ENCODE assay signal across 18 cellular contexts in genomic region chr16:10390330-10390729, GRCh38.
"Had no signal": no experiment of that assay in that cellular context is flagged by ENCODE, and none has a peak within 500 bp of the region (broad histone marks: within the 10 kb centered on the region; RNA-seq: fewer than 3 reads in every experiment).

No MANE protein-coding gene starts in this region.

- DNase-seq: activated CD4-positive, alpha-beta T cell treated with anti-CD3 and anti-CD28 coated beads for 36 hours; activated CD8-positive, alpha-beta memory T cell treated with anti-CD3 and anti-CD28 coated beads for 24 hours; effector memory CD4-positive, alpha-beta T cell; foreskin keratinocyte; glutamatergic neuron; kidney glomerular epithelial cell; left ventricle myocardium superior; nephron progenitor cell; occipital lobe; small intestine; stimulated activated CD4-positive, alpha-beta T cell treated with anti-CD3 and anti-CD28 coated beads, Interleukin-4, amount 100 ng/mL, for 24 hours; stimulated activated naive CD4-positive, alpha-beta T cell treated with Interleukin-2 at 50 U/mL for 16 hours; trophoblast cell had no signal

- H3K27ac ChIP-seq: foreskin keratinocyte, right atrium auricular region, suprapubic skin, VCaP had no signal

- H3K4me3 Mint-ChIP-seq: activated CD4-positive, alpha-beta T cell treated with anti-CD3 and anti-CD28 coated beads for 36 hours; dendritic cell treated with granulocyte-macrophage colony-stimulating factor and Interleukin-4, amounts not matched to agents 40 ng/mL and 50 ng/mL, for 4 days; memory B cell; nephron progenitor cell had no signal

- H3K4me3 ChIP-seq: right atrium auricular region, suprapubic skin had no signal

- H3K9me3 Mint-ChIP-seq: dendritic cell treated with granulocyte-macrophage colony-stimulating factor and Interleukin-4, amounts not matched to agents 40 ng/mL and 50 ng/mL, for 4 days; memory B cell had no signal

- H3K9me3 ChIP-seq: right atrium auricular region, suprapubic skin had no signal

- H3K27me3 Mint-ChIP-seq: activated CD4-positive, alpha-beta T cell treated with anti-CD3 and anti-CD28 coated beads for 36 hours; dendritic cell treated with granulocyte-macrophage colony-stimulating factor and Interleukin-4, amounts not matched to agents 40 ng/mL and 50 ng/mL, for 4 days; memory B cell had no signal

- H3K4me1 ChIP-seq: foreskin keratinocyte, suprapubic skin had no signal

- H3K27ac Mint-ChIP-seq: activated CD4-positive, alpha-beta T cell treated with anti-CD3 and anti-CD28 coated beads for 36 hours; dendritic cell treated with granulocyte-macrophage colony-stimulating factor and Interleukin-4, amounts not matched to agents 40 ng/mL and 50 ng/mL, for 4 days; memory B cell; nephron progenitor cell had no signal

- H3K36me3 ChIP-seq: right atrium auricular region, suprapubic skin had no signal

- H3K27me3 ChIP-seq: foreskin keratinocyte, right atrium auricular region had no signal

- ATAC-seq: activated CD4-positive, alpha-beta T cell treated with anti-CD3 and anti-CD28 coated beads for 36 hours; foreskin keratinocyte; left ventricle myocardium superior had no signal
